ENCODE assay signal across 8 cellular contexts in the genomic region with DNA sequence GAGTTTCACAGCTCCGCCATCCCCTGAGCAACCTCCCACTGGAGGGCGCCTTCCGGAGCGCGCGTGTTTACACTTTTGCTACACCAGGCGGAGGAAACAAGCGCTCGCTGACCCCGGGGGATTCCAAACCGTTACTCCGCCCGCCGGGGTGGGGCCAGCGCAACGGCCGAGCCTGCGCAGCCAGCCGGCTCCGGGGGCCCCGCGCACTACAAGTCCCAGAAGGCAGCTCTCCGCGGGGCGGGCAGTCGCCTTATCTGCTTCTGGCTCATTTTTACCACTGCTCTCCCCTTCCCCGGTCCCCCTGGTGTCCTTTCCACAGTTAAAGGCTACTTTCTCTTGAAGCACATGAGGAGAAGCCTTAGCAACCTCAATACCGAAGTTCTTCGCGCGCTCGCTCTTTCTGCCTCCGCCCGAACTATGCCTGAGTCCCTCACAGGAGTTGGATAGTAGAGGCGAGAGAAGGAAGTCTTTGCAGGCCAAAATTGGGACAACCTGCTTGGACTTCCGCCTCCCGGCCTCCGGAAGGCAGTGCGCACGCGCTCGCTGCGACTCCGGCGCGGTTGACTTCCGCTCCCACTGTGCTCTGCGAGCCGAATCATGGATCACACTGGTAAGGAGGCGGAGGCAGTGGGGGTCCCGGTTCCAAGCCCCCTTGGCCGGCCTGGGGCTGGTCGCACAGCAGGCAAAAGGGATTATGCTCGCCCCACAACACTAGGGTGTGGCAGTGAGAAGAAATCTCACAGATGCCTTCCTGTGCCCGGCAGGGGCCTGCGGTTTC. TPM values are rescaled to one million over a fixed set of nuclear protein-coding genes. Genes with fewer than 3 reads are reported as not detected.
DNase-seq lines count a peak whose midpoint lies in the region; ATAC-seq lines count a peak whose summit lies in the region.

A gene with protein sequence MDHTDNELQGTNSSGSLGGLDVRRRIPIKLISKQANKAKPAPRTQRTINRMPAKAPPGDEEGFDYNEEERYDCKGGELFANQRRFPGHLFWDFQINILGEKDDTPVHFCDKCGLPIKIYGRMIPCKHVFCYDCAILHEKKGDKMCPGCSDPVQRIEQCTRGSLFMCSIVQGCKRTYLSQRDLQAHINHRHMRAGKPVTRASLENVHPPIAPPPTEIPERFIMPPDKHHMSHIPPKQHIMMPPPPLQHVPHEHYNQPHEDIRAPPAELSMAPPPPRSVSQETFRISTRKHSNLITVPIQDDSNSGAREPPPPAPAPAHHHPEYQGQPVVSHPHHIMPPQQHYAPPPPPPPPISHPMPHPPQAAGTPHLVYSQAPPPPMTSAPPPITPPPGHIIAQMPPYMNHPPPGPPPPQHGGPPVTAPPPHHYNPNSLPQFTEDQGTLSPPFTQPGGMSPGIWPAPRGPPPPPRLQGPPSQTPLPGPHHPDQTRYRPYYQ (plus strand): TSS at position 576 of the 778 bp plus-strand sequence. CDS start 22 bp downstream, at position 598.

- H3K4me1 Mint-ChIP-seq in activated T-helper 1 cell treated with anti-CD3 and anti-CD28 coated beads, Interleukin-12 subunit alpha, Interleukin-12 subunit beta, Interleukin-2, Interleukin-4 antibody, amounts not matched to agents 30 ng/mL and 10 ng/mL and 1 ng/mL, durations not matched to agents 14 hours and 24 hours and 36 hours (ENCODE audit: low read depth), result peaks cover 46% of the 10 kb centered on the region
- peaks cover 20 to 45% (median 34%) of the 10 kb centered on the region in 3 donors for H3K4me1 Mint-ChIP-seq in naive B cell
- H3K4me1 Mint-ChIP-seq in stimulated activated memory B cell treated with anti-CD40 and anti-IgM and Interleukin-4, amounts not matched to agents 10 μg/mL and 1 μg/mL and 100 μg/mL, for 72 hours, result peaks cover 45% of the 10 kb centered on the region

- H3K27me3 ChIP-seq in GM23248 (replicated peaks; ENCODE audit: insufficient read depth), result no peaks in the 10 kb centered on the region

- no peaks in the 10 kb centered on the region for H3K9me2 ChIP-seq in GM23248 (ENCODE audit: insufficient read depth)

- H3K4me1 ChIP-seq in GM23248 (ENCODE audit: insufficient read depth), result peaks cover 37% of the 10 kb centered on the region

- no peaks in the 10 kb centered on the region for H3K9me3 Mint-ChIP-seq in activated T-helper 1 cell treated with anti-CD3 and anti-CD28 coated beads, Interleukin-12 subunit alpha, Interleukin-12 subunit beta, Interleukin-2, Interleukin-4 antibody, amounts not matched to agents 30 ng/mL and 10 ng/mL and 1 ng/mL, durations not matched to agents 14 hours and 24 hours and 36 hours
- no peaks in the 10 kb centered on the region for H3K9me3 Mint-ChIP-seq in naive B cell
- no peaks in the 10 kb centered on the region for H3K9me3 Mint-ChIP-seq in stimulated activated memory B cell treated with anti-CD40 and anti-IgM and Interleukin-4, amounts not matched to agents 10 μg/mL and 1 μg/mL and 100 μg/mL, for 72 hours

- DNase-seq in EH (ENCODE audit: low read depth) (peak; percentile 96), GM23248 (peak; percentile 99), Kasumi-1 (lab: John Stamatoyannopoulos, UW) (peak; percentile 95), RKO (ENCODE audit: low spot score) (peak; percentile 98), fibroblast of gingiva (ENCODE audit: low read depth) (peak; percentile 96), naive B cell (peak; percentile 97)
- peak; percentile 99 for DNase-seq in activated T-helper 1 cell treated with anti-CD3 and anti-CD28 coated beads, Interleukin-12 subunit alpha, Interleukin-12 subunit beta, Interleukin-2, Interleukin-4 antibody, amounts not matched to agents 30 ng/mL and 10 ng/mL and 1 ng/mL, durations not matched to agents 14 hours and 24 hours and 36 hours (ENCODE audit: low spot score)

- no peaks in the 10 kb centered on the region for H3K9me3 ChIP-seq in GM23248 (ENCODE audit: low read depth)

- H3K4me3 ChIP-seq in GM23248, result peak within 1 kb of the TSS; percentile 92

- ATAC-seq in naive B cell (ENCODE audit: low read depth in 2 of 2), result peak; percentile 82 to 83
- peak; percentile 97 for ATAC-seq in stimulated activated memory B cell treated with anti-CD40 and anti-IgM and Interleukin-4, amounts not matched to agents 10 μg/mL and 1 μg/mL and 100 μg/mL, for 72 hours

- peaks cover 19% of the 10 kb centered on the region; the same call in 1 of the 2 replicates for H4K20me1 ChIP-seq in GM23248 (ENCODE audit: insufficient read depth)

- H3K27me3 Mint-ChIP-seq in activated T-helper 1 cell treated with anti-CD3 and anti-CD28 coated beads, Interleukin-12 subunit alpha, Interleukin-12 subunit beta, Interleukin-2, Interleukin-4 antibody, amounts not matched to agents 30 ng/mL and 10 ng/mL and 1 ng/mL, durations not matched to agents 14 hours and 24 hours and 36 hours (ENCODE audit: insufficient read depth), result peaks cover 3% of the 10 kb centered on the region
- H3K27me3 Mint-ChIP-seq in naive B cell, result no peaks in the 10 kb centered on the region
- no peaks in the 10 kb centered on the region for H3K27me3 Mint-ChIP-seq in stimulated activated memory B cell treated with anti-CD40 and anti-IgM and Interleukin-4, amounts not matched to agents 10 μg/mL and 1 μg/mL and 100 μg/mL, for 72 hours

- peak within 1 kb of the TSS; percentile 99 for H3K4me2 ChIP-seq in GM23248 (ENCODE audit: unreplicated experiment)

- H3K9ac ChIP-seq in GM23248, result peak within 1 kb of the TSS; percentile 92

- peaks cover 15% of the 10 kb centered on the region for H3F3A ChIP-seq in GM23248 (ENCODE audit: insufficient read depth)

- intact Hi-C loops in activated T-helper 1 cell treated with anti-CD3 and anti-CD28 coated beads, Interleukin-12 subunit alpha, Interleukin-12 subunit beta, Interleukin-2, Interleukin-4 antibody, amounts not matched to agents 30 ng/mL and 10 ng/mL and 1 ng/mL, durations not matched to agents 14 hours and 24 hours and 36 hours (cut with micrococcal nuclease), result loop anchor here (1.0 to 5.0 kb wide), 16 partner anchors 42 to 1631 kb away; a partner anchor contains a TSS

- H2AFZ ChIP-seq in GM23248, result peak within 1 kb of the TSS; percentile 99

- H3K79me2 ChIP-seq in GM23248 (ENCODE audit: insufficient read depth), result peaks cover 48% of the 10 kb centered on the region

- H3K36me3 ChIP-seq in GM23248 (ENCODE audit: low read depth), result no peaks in the 10 kb centered on the region

- WGBS in GM23248 (ENCODE audit: low coverage in 1 of 2, low lambda C conversion rate in 2 of 2, missing lambda C conversion rate in 2 of 2), 2 experiments, result 0% methylated on average over 49 of the region's 56 CpGs

- peak within 1 kb of the TSS; percentile 93 for H3K27ac ChIP-seq in GM23248

- peak within 1 kb of the TSS; percentile 93 for H3K4me3 Mint-ChIP-seq in activated T-helper 1 cell treated with anti-CD3 and anti-CD28 coated beads, Interleukin-12 subunit alpha, Interleukin-12 subunit beta, Interleukin-2, Interleukin-4 antibody, amounts not matched to agents 30 ng/mL and 10 ng/mL and 1 ng/mL, durations not matched to agents 14 hours and 24 hours and 36 hours
- H3K4me3 Mint-ChIP-seq in naive B cell, result peak within 1 kb of the TSS; percentile 93 to 100 (median 98)
- H3K4me3 Mint-ChIP-seq in stimulated activated memory B cell treated with anti-CD40 and anti-IgM and Interleukin-4, amounts not matched to agents 10 μg/mL and 1 μg/mL and 100 μg/mL, for 72 hours, result peak within 1 kb of the TSS; percentile 99

- peak within 1 kb of the TSS; percentile 100 for H3K27ac Mint-ChIP-seq in activated T-helper 1 cell treated with anti-CD3 and anti-CD28 coated beads, Interleukin-12 subunit alpha, Interleukin-12 subunit beta, Interleukin-2, Interleukin-4 antibody, amounts not matched to agents 30 ng/mL and 10 ng/mL and 1 ng/mL, durations not matched to agents 14 hours and 24 hours and 36 hours
- peak within 1 kb of the TSS; percentile 98 to 100 (median 100) for H3K27ac Mint-ChIP-seq in naive B cell
- H3K27ac Mint-ChIP-seq in stimulated activated memory B cell treated with anti-CD40 and anti-IgM and Interleukin-4, amounts not matched to agents 10 μg/mL and 1 μg/mL and 100 μg/mL, for 72 hours, result peak within 1 kb of the TSS; percentile 94

- in situ Hi-C loops in GM23248 (cut with MboI), result loop anchor here (25.0 kb wide), 2 partner anchors 281 to 394 kb away; a partner anchor contains a TSS

- peaks cover 14% of the 10 kb centered on the region for H3K36me3 Mint-ChIP-seq in activated T-helper 1 cell treated with anti-CD3 and anti-CD28 coated beads, Interleukin-12 subunit alpha, Interleukin-12 subunit beta, Interleukin-2, Interleukin-4 antibody, amounts not matched to agents 30 ng/mL and 10 ng/mL and 1 ng/mL, durations not matched to agents 14 hours and 24 hours and 36 hours (ENCODE audit: low read depth)
- no peaks in the 10 kb centered on the region for H3K36me3 Mint-ChIP-seq in naive B cell
- H3K36me3 Mint-ChIP-seq in stimulated activated memory B cell treated with anti-CD40 and anti-IgM and Interleukin-4, amounts not matched to agents 10 μg/mL and 1 μg/mL and 100 μg/mL, for 72 hours, result no peaks in the 10 kb centered on the region

RNA-seq across cellular contexts. Expression of the gene that starts here (rescaled TPM):
- total RNA-seq in GM23248 (2014; rRNA removed; shearing (Covaris generic)), result 11.9 and 47.2 TPM in 2 replicates
- polyA plus RNA-seq in GM23248 (2016; fragmentation: Nextera tagmentation; extraction: Ambion mirVana) (35.5 and 38.2 TPM in 2 replicates), naive B cell (ENCODE audit: low read depth in 6 of 6) (100 to 1,000 TPM in 1 of 6 donors, 10 to 100 TPM in 5; 68.2 to 118 (median 75.4) TPM)
- total RNA-seq in activated T-helper 1 cell treated with anti-CD3 and anti-CD28 coated beads, Interleukin-12 subunit alpha, Interleukin-12 subunit beta, Interleukin-2, Interleukin-4 antibody, amounts not matched to agents 30 ng/mL and 10 ng/mL and 1 ng/mL, durations not matched to agents 14 hours and 24 hours and 36 hours, result 46.9 and 49.6 TPM in 2 replicates

Comparison
In these comparisons a context has a peak if more than half of its experiments do, and no peak if none do; other contexts are left out.
1. Peak in every context shown above with its lines: DNase-seq, ATAC-seq, H3K4me3 ChIP-seq and H3K27ac ChIP-seq.